In the genomic region with DNA sequence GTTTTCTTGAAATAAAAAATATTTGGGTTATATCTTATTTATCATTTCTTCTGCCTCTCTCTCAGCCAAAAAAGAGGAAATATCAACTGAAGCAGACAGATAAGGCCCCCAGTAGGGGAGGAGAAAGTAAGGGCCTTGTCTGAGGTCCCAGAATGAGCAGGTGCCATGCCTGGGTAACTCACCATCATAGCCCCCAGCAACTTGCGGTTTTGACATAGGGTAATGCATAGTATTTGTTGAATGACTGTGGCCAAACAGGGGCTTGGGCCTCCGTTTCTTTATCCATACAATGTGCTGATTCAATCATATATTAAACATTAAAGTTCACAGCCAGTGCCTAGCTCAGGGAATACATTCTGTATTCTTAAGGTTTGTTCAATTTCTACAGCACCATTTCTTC, we compare ENCODE assay signal across 28 cellular contexts.
"Had no signal": no experiment of that assay in that cellular context is flagged by ENCODE, and none has a peak within 500 bp of the region (broad histone marks: within the 10 kb centered on the region; RNA-seq: fewer than 3 reads in every experiment).

No MANE protein-coding gene starts in this region.

- H3K4me3 Mint-ChIP-seq: activated CD4-positive, alpha-beta T cell treated with anti-CD3 and anti-CD28 coated beads, Interleukin-2, amount 10 ng/mL, durations not matched to agents 24 days and 14 days; activated CD8-positive, alpha-beta T cell treated with anti-CD3 and anti-CD28 coated beads for 36 hours; activated naive CD4-positive, alpha-beta T cell treated with anti-CD3 and anti-CD28 coated beads for 36 hours; activated T-cell treated with anti-CD3 and anti-CD28 coated beads, Interleukin-2, amount 50 U/mL, for 72 hours; activated T-helper 17 cell treated with anti-CD3 and anti-CD28 coated beads, Interleukin-2, amount 50 U/mL, for 72 hours; T-helper 1 cell treated with Interleukin-12 subunit alpha and Interleukin-12 subunit beta and Interleukin-4 antibody, amounts not matched to agents 30 μg/mL and 1 μg/mL, for 36 hours; T-helper 2 cell treated with Interferon-gamma antibody and Interleukin-4, amounts not matched to agents 5 μg/mL and 100 μg/mL, for 36 hours had no signal

- H3K9me3 ChIP-seq: adrenal gland, body of pancreas, breast epithelium, MG63, SJCRH30 had no signal

- H3K36me3 ChIP-seq: adrenal gland, breast epithelium, MG63, SJCRH30 had no signal

- H3K9me3 Mint-ChIP-seq: activated CD4-positive, alpha-beta T cell treated with anti-CD3 and anti-CD28 coated beads, Interleukin-2, amount 10 ng/mL, durations not matched to agents 24 days and 14 days; activated CD8-positive, alpha-beta T cell treated with anti-CD3 and anti-CD28 coated beads for 36 hours; activated naive CD4-positive, alpha-beta T cell treated with anti-CD3 and anti-CD28 coated beads for 36 hours; activated T-cell treated with anti-CD3 and anti-CD28 coated beads, Interleukin-2, amount 50 U/mL, for 72 hours; activated T-helper 17 cell treated with anti-CD3 and anti-CD28 coated beads, Interleukin-2, amount 50 U/mL, for 72 hours; T-helper 1 cell treated with Interleukin-12 subunit alpha and Interleukin-12 subunit beta and Interleukin-4 antibody, amounts not matched to agents 30 μg/mL and 1 μg/mL, for 36 hours; T-helper 2 cell treated with Interferon-gamma antibody and Interleukin-4, amounts not matched to agents 5 μg/mL and 100 μg/mL, for 36 hours had no signal

- ATAC-seq: activated CD8-positive, alpha-beta T cell treated with anti-CD3 and anti-CD28 coated beads for 36 hours; activated naive CD4-positive, alpha-beta T cell treated with anti-CD3 and anti-CD28 coated beads, Interleukin-2, amount 50 U/mL, for 72 hours; activated T-cell treated with anti-CD3 and anti-CD28 coated beads, Interleukin-2, amount 50 U/mL, for 72 hours; activated T-helper 17 cell treated with anti-CD3 and anti-CD28 coated beads, Interleukin-2, amount 50 U/mL, for 72 hours; body of pancreas; Panc1 had no signal

- H3K36me3 Mint-ChIP-seq: activated naive CD4-positive, alpha-beta T cell treated with anti-CD3 and anti-CD28 coated beads, Interleukin-2, amount 50 U/mL, for 72 hours had no signal

- DNase-seq: activated CD4-positive, alpha-beta T cell treated with anti-CD3 and anti-CD28 coated beads, Interleukin-2, amount 10 ng/mL, durations not matched to agents 24 days and 14 days; activated CD4-positive, alpha-beta T cell treated with anti-CD3 and anti-CD28 coated beads, Interleukin-2, amount 50 U/mL, for 4 hours; activated CD8-positive, alpha-beta T cell treated with anti-CD3 and anti-CD28 coated beads for 36 hours; activated gamma-delta T cell; activated naive CD4-positive, alpha-beta T cell treated with anti-CD3 and anti-CD28 coated beads for 36 hours; activated T-cell treated with anti-CD3 and anti-CD28 coated beads, Interleukin-2, amount 50 U/mL, for 1 hour; activated T-cell treated with anti-CD3 and anti-CD28 coated beads, Interleukin-2, amount 50 U/mL, for 72 hours; adrenal gland; body of pancreas; KG1; MG63; NCI-H1048; NCI-H1105 treated with DMSO at 0.1 percent for 48 hours; NCI-H1436; NCI-H1694 treated with DMSO at 0.1 percent for 48 hours; NCI-H2029; NCI-H345; NCI-H524 treated with DMSO at 0.1 percent for 48 hours; NK-92 treated with Interleukin-12 subunit alpha and Interleukin-12 subunit beta, amount 100 ng/mL, for 24 hours; SHP77; SJCRH30 had no signal

- H3K27me3 ChIP-seq: adrenal gland, body of pancreas, breast epithelium, MG63, SJCRH30 had no signal

- H3K4me1 ChIP-seq: adrenal gland, breast epithelium had no signal

- H3K27ac Mint-ChIP-seq: activated CD4-positive, alpha-beta T cell treated with anti-CD3 and anti-CD28 coated beads, Interleukin-2, amount 10 ng/mL, durations not matched to agents 24 days and 14 days; activated CD8-positive, alpha-beta T cell treated with anti-CD3 and anti-CD28 coated beads for 36 hours; activated naive CD4-positive, alpha-beta T cell treated with anti-CD3 and anti-CD28 coated beads for 36 hours; activated naive CD4-positive, alpha-beta T cell treated with anti-CD3 and anti-CD28 coated beads, Interleukin-2, amount 50 U/mL, for 72 hours; activated T-cell treated with anti-CD3 and anti-CD28 coated beads, Interleukin-2, amount 50 U/mL, for 72 hours; activated T-helper 17 cell treated with anti-CD3 and anti-CD28 coated beads, Interleukin-2, amount 50 U/mL, for 72 hours; T-helper 1 cell treated with Interleukin-12 subunit alpha and Interleukin-12 subunit beta and Interleukin-4 antibody, amounts not matched to agents 30 μg/mL and 1 μg/mL, for 36 hours; T-helper 2 cell treated with Interferon-gamma antibody and Interleukin-4, amounts not matched to agents 5 μg/mL and 100 μg/mL, for 36 hours had no signal

- H3K4me1 Mint-ChIP-seq: activated CD4-positive, alpha-beta T cell treated with anti-CD3 and anti-CD28 coated beads, Interleukin-2, amount 10 ng/mL, durations not matched to agents 24 days and 14 days; activated T-helper 17 cell treated with anti-CD3 and anti-CD28 coated beads, Interleukin-2, amount 50 U/mL, for 72 hours had no signal

- H3K27ac ChIP-seq: adrenal gland, body of pancreas, breast epithelium, SJCRH30, SK-N-MC had no signal

- H3K4me3 ChIP-seq: adrenal gland, body of pancreas, breast epithelium, MG63, SJCRH30, SK-N-MC had no signal
